1 cellular context compared by ENCODE assay signal in the genomic region with DNA sequence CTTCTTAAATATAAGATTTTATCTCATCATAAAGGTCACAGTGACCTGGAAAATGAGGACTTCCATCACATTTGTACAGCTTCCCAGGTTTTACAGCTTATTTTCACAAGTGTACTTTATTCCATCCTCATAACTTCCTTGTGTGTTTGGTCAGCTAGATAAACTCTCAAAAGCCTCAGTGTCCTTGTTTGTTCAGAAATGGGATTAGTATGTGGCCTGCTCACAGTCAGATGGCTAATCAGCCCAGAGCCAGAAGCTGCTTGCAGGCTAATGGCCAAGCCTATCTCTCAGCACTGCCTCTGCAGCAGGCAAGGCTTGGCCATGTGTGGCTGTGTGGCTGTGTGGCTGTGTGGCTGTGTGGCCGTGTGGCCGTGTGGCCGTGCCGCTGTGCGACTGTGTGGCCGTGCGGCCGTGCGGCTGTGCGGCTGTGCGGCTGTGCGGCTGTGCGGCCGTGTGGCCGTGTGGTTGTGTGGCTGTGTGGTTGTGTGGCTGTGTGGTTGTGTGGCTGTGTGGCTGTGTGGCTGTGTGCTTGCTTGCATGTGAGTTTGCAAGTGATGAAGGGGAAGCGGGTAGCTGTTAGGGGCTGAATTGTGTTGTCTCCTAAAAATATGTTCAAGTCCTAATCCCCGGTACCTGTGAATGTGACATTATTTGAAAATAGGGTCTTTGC.
A peak's percentile ranks its signal among the peaks of the same experiment; 100 is the strongest.
TF ChIP-seq lines count a peak whose summit lies in the region.

No MANE protein-coding gene starts in this region.

TF ChIP-seq in K562, 482 proteins besides CTCF, POLR2A, EP300 and RAD21 (continued from another document and continues in another):
- TF ChIP-seq, protein P1, sequence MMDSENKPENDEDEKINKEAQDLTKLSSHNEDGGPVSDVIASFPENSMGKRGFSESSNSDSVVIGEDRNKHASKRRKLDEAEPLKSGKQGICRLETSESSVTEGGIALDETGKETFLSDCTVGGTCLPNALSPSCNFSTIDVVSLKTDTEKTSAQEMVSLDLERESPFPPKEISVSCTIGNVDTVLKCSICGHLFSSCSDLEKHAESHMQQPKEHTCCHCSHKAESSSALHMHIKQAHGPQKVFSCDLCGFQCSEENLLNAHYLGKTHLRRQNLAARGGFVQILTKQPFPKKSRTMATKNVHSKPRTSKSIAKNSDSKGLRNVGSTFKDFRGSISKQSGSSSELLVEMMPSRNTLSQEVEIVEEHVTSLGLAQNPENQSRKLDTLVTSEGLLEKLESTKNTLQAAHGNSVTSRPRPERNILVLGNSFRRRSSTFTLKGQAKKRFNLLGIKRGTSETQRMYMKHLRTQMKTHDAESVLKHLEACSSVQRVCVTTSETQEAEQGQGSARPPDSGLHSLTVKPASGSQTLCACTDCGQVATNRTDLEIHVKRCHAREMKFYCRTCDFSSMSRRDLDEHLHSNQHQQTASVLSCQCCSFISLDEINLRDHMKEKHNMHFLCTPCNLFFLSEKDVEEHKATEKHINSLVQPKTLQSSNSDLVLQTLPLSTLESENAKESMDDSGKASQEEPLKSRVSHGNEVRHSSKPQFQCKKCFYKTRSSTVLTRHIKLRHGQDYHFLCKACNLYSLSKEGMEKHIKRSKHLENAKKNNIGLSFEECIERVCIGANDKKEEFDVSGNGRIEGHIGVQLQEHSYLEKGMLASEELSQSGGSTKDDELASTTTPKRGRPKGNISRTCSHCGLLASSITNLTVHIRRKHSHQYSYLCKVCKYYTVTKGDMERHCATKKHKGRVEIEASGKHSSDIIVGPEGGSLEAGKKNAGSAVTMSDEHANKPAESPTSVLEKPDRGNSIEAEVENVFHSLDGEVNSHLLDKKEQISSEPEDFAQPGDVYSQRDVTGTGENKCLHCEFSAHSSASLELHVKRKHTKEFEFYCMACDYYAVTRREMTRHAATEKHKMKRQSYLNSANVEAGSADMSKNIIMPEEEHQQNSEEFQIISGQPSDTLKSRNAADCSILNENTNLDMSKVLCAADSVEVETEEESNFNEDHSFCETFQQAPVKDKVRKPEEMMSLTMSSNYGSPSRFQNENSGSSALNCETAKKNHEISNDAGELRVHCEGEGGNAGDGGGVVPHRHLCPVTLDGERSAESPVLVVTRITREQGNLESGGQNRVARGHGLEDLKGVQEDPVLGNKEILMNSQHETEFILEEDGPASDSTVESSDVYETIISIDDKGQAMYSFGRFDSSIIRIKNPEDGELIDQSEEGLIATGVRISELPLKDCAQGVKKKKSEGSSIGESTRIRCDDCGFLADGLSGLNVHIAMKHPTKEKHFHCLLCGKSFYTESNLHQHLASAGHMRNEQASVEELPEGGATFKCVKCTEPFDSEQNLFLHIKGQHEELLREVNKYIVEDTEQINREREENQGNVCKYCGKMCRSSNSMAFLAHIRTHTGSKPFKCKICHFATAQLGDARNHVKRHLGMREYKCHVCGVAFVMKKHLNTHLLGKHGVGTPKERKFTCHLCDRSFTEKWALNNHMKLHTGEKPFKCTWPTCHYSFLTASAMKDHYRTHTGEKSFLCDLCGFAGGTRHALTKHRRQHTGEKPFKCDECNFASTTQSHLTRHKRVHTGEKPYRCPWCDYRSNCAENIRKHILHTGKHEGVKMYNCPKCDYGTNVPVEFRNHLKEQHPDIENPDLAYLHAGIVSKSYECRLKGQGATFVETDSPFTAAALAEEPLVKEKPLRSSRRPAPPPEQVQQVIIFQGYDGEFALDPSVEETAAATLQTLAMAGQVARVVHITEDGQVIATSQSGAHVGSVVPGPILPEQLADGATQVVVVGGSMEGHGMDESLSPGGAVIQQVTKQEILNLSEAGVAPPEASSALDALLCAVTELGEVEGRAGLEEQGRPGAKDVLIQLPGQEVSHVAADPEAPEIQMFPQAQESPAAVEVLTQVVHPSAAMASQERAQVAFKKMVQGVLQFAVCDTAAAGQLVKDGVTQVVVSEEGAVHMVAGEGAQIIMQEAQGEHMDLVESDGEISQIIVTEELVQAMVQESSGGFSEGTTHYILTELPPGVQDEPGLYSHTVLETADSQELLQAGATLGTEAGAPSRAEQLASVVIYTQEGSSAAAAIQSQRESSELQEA (IDR thresholded peaks at IDR 0.05; ENCODE audit: low read depth): no peak
- TF ChIP-seq, protein P2, sequence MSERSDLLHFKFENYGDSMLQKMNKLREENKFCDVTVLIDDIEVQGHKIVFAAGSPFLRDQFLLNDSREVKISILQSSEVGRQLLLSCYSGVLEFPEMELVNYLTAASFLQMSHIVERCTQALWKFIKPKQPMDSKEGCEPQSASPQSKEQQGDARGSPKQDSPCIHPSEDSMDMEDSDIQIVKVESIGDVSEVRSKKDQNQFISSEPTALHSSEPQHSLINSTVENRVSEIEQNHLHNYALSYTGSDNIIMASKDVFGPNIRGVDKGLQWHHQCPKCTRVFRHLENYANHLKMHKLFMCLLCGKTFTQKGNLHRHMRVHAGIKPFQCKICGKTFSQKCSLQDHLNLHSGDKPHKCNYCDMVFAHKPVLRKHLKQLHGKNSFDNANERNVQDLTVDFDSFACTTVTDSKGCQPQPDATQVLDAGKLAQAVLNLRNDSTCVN (CRISPR knock-in tag; IDR thresholded peaks at IDR 0.05): no peak
- TF ChIP-seq, protein P3, sequence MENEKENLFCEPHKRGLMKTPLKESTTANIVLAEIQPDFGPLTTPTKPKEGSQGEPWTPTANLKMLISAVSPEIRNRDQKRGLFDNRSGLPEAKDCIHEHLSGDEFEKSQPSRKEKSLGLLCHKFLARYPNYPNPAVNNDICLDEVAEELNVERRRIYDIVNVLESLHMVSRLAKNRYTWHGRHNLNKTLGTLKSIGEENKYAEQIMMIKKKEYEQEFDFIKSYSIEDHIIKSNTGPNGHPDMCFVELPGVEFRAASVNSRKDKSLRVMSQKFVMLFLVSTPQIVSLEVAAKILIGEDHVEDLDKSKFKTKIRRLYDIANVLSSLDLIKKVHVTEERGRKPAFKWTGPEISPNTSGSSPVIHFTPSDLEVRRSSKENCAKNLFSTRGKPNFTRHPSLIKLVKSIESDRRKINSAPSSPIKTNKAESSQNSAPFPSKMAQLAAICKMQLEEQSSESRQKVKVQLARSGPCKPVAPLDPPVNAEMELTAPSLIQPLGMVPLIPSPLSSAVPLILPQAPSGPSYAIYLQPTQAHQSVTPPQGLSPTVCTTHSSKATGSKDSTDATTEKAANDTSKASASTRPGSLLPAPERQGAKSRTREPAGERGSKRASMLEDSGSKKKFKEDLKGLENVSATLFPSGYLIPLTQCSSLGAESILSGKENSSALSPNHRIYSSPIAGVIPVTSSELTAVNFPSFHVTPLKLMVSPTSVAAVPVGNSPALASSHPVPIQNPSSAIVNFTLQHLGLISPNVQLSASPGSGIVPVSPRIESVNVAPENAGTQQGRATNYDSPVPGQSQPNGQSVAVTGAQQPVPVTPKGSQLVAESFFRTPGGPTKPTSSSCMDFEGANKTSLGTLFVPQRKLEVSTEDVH (IDR thresholded peaks at IDR 0.05; ENCODE audit: low read depth, partially characterized antibody): no peak
- no peak for TF ChIP-seq PYGO2 (tag; IDR thresholded peaks at IDR 0.05)
- TF ChIP-seq NBN (IDR thresholded peaks at IDR 0.05; ENCODE audit: low read depth): no peak
- TF ChIP-seq, protein P4, sequence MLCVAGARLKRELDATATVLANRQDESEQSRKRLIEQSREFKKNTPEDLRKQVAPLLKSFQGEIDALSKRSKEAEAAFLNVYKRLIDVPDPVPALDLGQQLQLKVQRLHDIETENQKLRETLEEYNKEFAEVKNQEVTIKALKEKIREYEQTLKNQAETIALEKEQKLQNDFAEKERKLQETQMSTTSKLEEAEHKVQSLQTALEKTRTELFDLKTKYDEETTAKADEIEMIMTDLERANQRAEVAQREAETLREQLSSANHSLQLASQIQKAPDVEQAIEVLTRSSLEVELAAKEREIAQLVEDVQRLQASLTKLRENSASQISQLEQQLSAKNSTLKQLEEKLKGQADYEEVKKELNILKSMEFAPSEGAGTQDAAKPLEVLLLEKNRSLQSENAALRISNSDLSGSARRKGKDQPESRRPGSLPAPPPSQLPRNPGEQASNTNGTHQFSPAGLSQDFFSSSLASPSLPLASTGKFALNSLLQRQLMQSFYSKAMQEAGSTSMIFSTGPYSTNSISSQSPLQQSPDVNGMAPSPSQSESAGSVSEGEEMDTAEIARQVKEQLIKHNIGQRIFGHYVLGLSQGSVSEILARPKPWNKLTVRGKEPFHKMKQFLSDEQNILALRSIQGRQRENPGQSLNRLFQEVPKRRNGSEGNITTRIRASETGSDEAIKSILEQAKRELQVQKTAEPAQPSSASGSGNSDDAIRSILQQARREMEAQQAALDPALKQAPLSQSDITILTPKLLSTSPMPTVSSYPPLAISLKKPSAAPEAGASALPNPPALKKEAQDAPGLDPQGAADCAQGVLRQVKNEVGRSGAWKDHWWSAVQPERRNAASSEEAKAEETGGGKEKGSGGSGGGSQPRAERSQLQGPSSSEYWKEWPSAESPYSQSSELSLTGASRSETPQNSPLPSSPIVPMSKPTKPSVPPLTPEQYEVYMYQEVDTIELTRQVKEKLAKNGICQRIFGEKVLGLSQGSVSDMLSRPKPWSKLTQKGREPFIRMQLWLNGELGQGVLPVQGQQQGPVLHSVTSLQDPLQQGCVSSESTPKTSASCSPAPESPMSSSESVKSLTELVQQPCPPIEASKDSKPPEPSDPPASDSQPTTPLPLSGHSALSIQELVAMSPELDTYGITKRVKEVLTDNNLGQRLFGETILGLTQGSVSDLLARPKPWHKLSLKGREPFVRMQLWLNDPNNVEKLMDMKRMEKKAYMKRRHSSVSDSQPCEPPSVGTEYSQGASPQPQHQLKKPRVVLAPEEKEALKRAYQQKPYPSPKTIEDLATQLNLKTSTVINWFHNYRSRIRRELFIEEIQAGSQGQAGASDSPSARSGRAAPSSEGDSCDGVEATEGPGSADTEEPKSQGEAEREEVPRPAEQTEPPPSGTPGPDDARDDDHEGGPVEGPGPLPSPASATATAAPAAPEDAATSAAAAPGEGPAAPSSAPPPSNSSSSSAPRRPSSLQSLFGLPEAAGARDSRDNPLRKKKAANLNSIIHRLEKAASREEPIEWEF (CRISPR knock-in tag; IDR thresholded peaks at IDR 0.05): peak; percentile 33; the same call in 1 of the 2 replicates
- TF ChIP-seq SMAD1 (IDR thresholded peaks at IDR 0.05; ENCODE audit: low read depth, low read length, partially characterized antibody): no peak
- no peak for TF ChIP-seq ZNF778 (CRISPR knock-in tag; IDR thresholded peaks at IDR 0.05)
- TF ChIP-seq EP400 (IDR thresholded peaks at IDR 0.05): no peak
- TF ChIP-seq, protein P5, sequence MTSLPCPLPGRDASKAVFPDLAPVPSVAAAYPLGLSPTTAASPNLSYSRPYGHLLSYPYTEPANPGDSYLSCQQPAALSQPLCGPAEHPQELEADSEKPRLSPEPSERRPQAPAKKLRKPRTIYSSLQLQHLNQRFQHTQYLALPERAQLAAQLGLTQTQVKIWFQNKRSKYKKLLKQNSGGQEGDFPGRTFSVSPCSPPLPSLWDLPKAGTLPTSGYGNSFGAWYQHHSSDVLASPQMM (CRISPR knock-in tag; IDR thresholded peaks at IDR 0.05): no peak
- no peak for TF ChIP-seq BACH1 (tag; IDR thresholded peaks at IDR 0.05)
- TF ChIP-seq, protein P6, sequence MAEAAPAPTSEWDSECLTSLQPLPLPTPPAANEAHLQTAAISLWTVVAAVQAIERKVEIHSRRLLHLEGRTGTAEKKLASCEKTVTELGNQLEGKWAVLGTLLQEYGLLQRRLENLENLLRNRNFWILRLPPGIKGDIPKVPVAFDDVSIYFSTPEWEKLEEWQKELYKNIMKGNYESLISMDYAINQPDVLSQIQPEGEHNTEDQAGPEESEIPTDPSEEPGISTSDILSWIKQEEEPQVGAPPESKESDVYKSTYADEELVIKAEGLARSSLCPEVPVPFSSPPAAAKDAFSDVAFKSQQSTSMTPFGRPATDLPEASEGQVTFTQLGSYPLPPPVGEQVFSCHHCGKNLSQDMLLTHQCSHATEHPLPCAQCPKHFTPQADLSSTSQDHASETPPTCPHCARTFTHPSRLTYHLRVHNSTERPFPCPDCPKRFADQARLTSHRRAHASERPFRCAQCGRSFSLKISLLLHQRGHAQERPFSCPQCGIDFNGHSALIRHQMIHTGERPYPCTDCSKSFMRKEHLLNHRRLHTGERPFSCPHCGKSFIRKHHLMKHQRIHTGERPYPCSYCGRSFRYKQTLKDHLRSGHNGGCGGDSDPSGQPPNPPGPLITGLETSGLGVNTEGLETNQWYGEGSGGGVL (CRISPR knock-in tag; IDR thresholded peaks at IDR 0.05): no peak
- no peak for TF ChIP-seq ZNF551 (CRISPR knock-in tag; IDR thresholded peaks at IDR 0.05)
- TF ChIP-seq, protein P7, sequence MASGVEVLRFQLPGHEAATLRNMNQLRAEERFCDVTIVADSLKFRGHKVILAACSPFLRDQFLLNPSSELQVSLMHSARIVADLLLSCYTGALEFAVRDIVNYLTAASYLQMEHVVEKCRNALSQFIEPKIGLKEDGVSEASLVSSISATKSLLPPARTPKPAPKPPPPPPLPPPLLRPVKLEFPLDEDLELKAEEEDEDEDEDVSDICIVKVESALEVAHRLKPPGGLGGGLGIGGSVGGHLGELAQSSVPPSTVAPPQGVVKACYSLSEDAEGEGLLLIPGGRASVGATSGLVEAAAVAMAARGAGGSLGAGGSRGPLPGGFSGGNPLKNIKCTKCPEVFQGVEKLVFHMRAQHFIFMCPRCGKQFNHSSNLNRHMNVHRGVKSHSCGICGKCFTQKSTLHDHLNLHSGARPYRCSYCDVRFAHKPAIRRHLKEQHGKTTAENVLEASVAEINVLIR (CRISPR knock-in tag; IDR thresholded peaks at IDR 0.05): no peak
- TF ChIP-seq ZKSCAN3 (CRISPR knock-in tag; IDR thresholded peaks at IDR 0.05): no peak
- peak; percentile 88 for TF ChIP-seq SOX6 (IDR thresholded peaks at IDR 0.05)
- TF ChIP-seq HDAC3 (IDR thresholded peaks at IDR 0.05; ENCODE audit: borderline replicate concordance, partially characterized antibody): peak; percentile 30
- TF ChIP-seq ZNF143 (CRISPR knock-in tag; IDR thresholded peaks at IDR 0.05): no peak
